In genomic region chr11:74646964-74647363, GRCh38 we compare ENCODE assay signal across 18 cellular contexts. TPM values are rescaled to one million over a fixed set of nuclear protein-coding genes. Genes with fewer than 3 reads are reported as not detected.
A peak's percentile ranks its signal among the peaks of the same experiment; 100 is the strongest.
DNase-seq lines count a peak whose midpoint lies in the region; ATAC-seq and TF ChIP-seq lines count a peak whose summit lies in the region.
"Had no signal": no experiment of that assay in that cellular context is flagged by ENCODE, and none has a peak within 500 bp of the region (broad histone marks: within the 10 kb centered on the region; RNA-seq: fewer than 3 reads in every experiment).

No MANE protein-coding gene starts in this region.

- no peak for TF ChIP-seq EP300 in transverse colon (IDR thresholded peaks at IDR 0.05; ENCODE audit: low read depth)

- no peaks in the 10 kb centered on the region for H3K9me3 Mint-ChIP-seq in neural crest cell
- no peaks in the 10 kb centered on the region for H3K9me3 Mint-ChIP-seq in stimulated activated memory B cell treated with anti-CD40 and anti-IgM and Interleukin-4, amounts not matched to agents 10 μg/mL and 1 μg/mL and 100 μg/mL, for 72 hours

- H3K4me1 ChIP-seq in transverse colon (peaks cover 0 to 19% (median 9%) of the 10 kb centered on the region in 4 donors), left lung (no peaks in the 10 kb centered on the region)

- H3K4me3 ChIP-seq in transverse colon = no peak overlapping the region
- H3K4me3 ChIP-seq in left lung = no peak overlapping the region

- peaks cover 21% of the 10 kb centered on the region for H3K36me3 Mint-ChIP-seq in neural crest cell (ENCODE audit: low read depth)
- peaks cover 55% of the 10 kb centered on the region for H3K36me3 Mint-ChIP-seq in stimulated activated memory B cell treated with anti-CD40 and anti-IgM and Interleukin-4, amounts not matched to agents 10 μg/mL and 1 μg/mL and 100 μg/mL, for 72 hours

- H3K27ac ChIP-seq in transverse colon (peak overlapping the region; percentile 67 to 78 (median 76)), left lung (no peak overlapping the region)
- H3K27ac ChIP-seq: C4-2B had no signal

- H3K9me3 ChIP-seq in transverse colon (no peaks in the 10 kb centered on the region), left lung (no peaks in the 10 kb centered on the region)

- H3K27me3 Mint-ChIP-seq in neural crest cell (ENCODE audit: low read depth) = no peaks in the 10 kb centered on the region
- no peaks in the 10 kb centered on the region for H3K27me3 Mint-ChIP-seq in stimulated activated memory B cell treated with anti-CD40 and anti-IgM and Interleukin-4, amounts not matched to agents 10 μg/mL and 1 μg/mL and 100 μg/mL, for 72 hours

- intact Hi-C loops in transverse colon (cut with DNase I; ENCODE audit: low total_unique reads) = no loop called here
- intact Hi-C loops in left lung (cut with DNase I) = no loop called here

- no peaks in the 10 kb centered on the region for H3K4me1 Mint-ChIP-seq in neural crest cell
- no peaks in the 10 kb centered on the region for H3K4me1 Mint-ChIP-seq in stimulated activated memory B cell treated with anti-CD40 and anti-IgM and Interleukin-4, amounts not matched to agents 10 μg/mL and 1 μg/mL and 100 μg/mL, for 72 hours

- H3K4me3 Mint-ChIP-seq in neural crest cell = no peak overlapping the region
- no peak overlapping the region for H3K4me3 Mint-ChIP-seq in stimulated activated memory B cell treated with anti-CD40 and anti-IgM and Interleukin-4, amounts not matched to agents 10 μg/mL and 1 μg/mL and 100 μg/mL, for 72 hours

- in situ Hi-C loops in transverse colon (cut with MboI; ENCODE audit: low pct_ligation_motif_present in 1 of 4, low pct_unique_long_range_greater_than_20kb in 1 of 4, low sequenced_read_pairs in 3 of 4) = no loop called here

- peak overlapping the region; percentile 44 for H3K27ac Mint-ChIP-seq in neural crest cell (ENCODE audit: unreplicated experiment)
- H3K27ac Mint-ChIP-seq in stimulated activated memory B cell treated with anti-CD40 and anti-IgM and Interleukin-4, amounts not matched to agents 10 μg/mL and 1 μg/mL and 100 μg/mL, for 72 hours = no peak overlapping the region

- H3K36me3 ChIP-seq in transverse colon (peaks cover 0 to 5% (median 0%) of the 10 kb centered on the region in 4 donors), left lung (peaks cover 0 to 36% of the 10 kb centered on the region in 2 donors)

- no peaks in the 10 kb centered on the region for H3K27me3 ChIP-seq in transverse colon
- no peaks in the 10 kb centered on the region for H3K27me3 ChIP-seq in left lung

- TF ChIP-seq POLR2A in transverse colon (IDR thresholded peaks at IDR 0.05) = no peak

- TF ChIP-seq CTCF in neural crest cell (conservative IDR thresholded peaks at IDR 0.05) (no peak), transverse colon (IDR thresholded peaks at IDR 0.05) (no peak), left lung (IDR thresholded peaks at IDR 0.05) (no peak)

- ATAC-seq in left lung = no peak
- no peak for ATAC-seq in stimulated activated memory B cell treated with anti-CD40 and anti-IgM and Interleukin-4, amounts not matched to agents 10 μg/mL and 1 μg/mL and 100 μg/mL, for 72 hours
- ATAC-seq: HepG2 had no signal

- WGBS in transverse colon (ENCODE audit: low coverage in 1 of 2), 2 donors = 94 to 97% methylated on average over 6 to 7 of the region's 7 CpGs

- DNase-seq in SK-N-DZ (ENCODE audit: low spot score) (peak; percentile 47), ecto neural progenitor cell (ENCODE audit: low spot score) (peak; percentile 56), neural crest cell (ENCODE audit: low read depth, low spot score) (no peak), transverse colon (no peak), left lung (no peak), ureter (ENCODE audit: low spot score) (no peak)
- DNase-seq: AML-193, DMS79 treated with DMSO at 0.1 percent for 48 hours, KG1, NCI-H1105 treated with DMSO at 0.1 percent for 48 hours, NCI-H1694, NCI-H510A, NCI-H748 treated with DMSO at 0.1 percent for 48 hours, OCI-M1, SHP77 had no signal

RNA-seq across cellular contexts. Expression of gene POLD3, which starts 54.6 kb away (rescaled TPM):
- polyA plus RNA-seq in SK-N-DZ (2014; cell fraction: cytosol; rRNA removed) = 31.9 and 38.9 TPM in 2 replicates
- polyA plus RNA-seq in SK-N-DZ (2014; cell fraction: nucleus; rRNA removed) = 74.2 and 77.3 TPM in 2 replicates
- 44.4 and 46.3 TPM in 2 replicates for total RNA-seq in neural crest cell
- 10 to 100 TPM in 3 of 4 donors, 1 to 10 TPM in 1; 7.4 to 29.4 (median 20.6) TPM for total RNA-seq in transverse colon
- total RNA-seq in left lung = 10 to 100 TPM; 15.0 to 22.7 TPM
- total RNA-seq in ureter = 21.8 TPM

Comparison
In these comparisons a context has a peak if more than half of its experiments do, and no peak if none do; other contexts are left out.
1. DNase-seq: peak in SK-N-DZ (single experiment) and ecto neural progenitor cell (single experiment); none in neural crest cell (single experiment), transverse colon (single experiment), left lung (0 of 2) and ureter (single experiment).
2. H3K27ac ChIP-seq: peak in transverse colon (4 of 4); none in left lung (0 of 2).